Comparison of ENCODE assay signal across 30 cellular contexts in genomic region chr7:65459438-65459837, GRCh38.
"Had no signal": no experiment of that assay in that cellular context is flagged by ENCODE, and none has a peak within 500 bp of the region (broad histone marks: within the 10 kb centered on the region; RNA-seq: fewer than 3 reads in every experiment).

No MANE protein-coding gene starts in this region.

- ATAC-seq: naive thymus-derived CD8-positive, alpha-beta T cell; natural killer cell treated with Interleukin-12 subunit alpha and Interleukin-12 subunit beta and Interleukin-15 and Interleukin-18, amount 100 ng/mL, for 72 hours; pancreas; right lobe of liver; stimulated activated memory B cell treated with anti-CD40 and anti-IgM and Interleukin-4, amounts not matched to agents 10 μg/mL and 1 μg/mL and 100 μg/mL, for 72 hours; stimulated activated naive CD8-positive, alpha-beta T cell treated with anti-CD3 and anti-CD28 coated beads, Interleukin-15, amount 100 ng/mL, for 72 hours; stimulated activated naive CD8-positive, alpha-beta T cell treated with anti-CD3 and anti-CD28 coated beads, Interleukin-15, Interleukin-2, amounts not matched to agents 100 U/mL and 50 U/mL, for 24 hours; upper lobe of right lung had no signal

- H3K4me3 Mint-ChIP-seq: naive thymus-derived CD8-positive, alpha-beta T cell; natural killer cell treated with Interleukin-12 subunit alpha and Interleukin-12 subunit beta and Interleukin-15 and Interleukin-18, amount 100 ng/mL, for 72 hours; nephron progenitor cell; neural crest cell; stimulated activated memory B cell treated with anti-CD40 and anti-IgM and Interleukin-4, amounts not matched to agents 10 μg/mL and 1 μg/mL and 100 μg/mL, for 72 hours; stimulated activated naive CD8-positive, alpha-beta T cell treated with anti-CD3 and anti-CD28 coated beads, Interleukin-15, amount 100 ng/mL, for 72 hours; type B pancreatic cell had no signal

- H3K9me3 ChIP-seq: neutrophil, pancreas, prostate gland, right atrium auricular region, right lobe of liver, sigmoid colon, suprapubic skin, testis, tibial artery, transverse colon, upper lobe of right lung, vagina had no signal

- H3K27me3 ChIP-seq: neutrophil, pancreas, right atrium auricular region, right lobe of liver, sigmoid colon, suprapubic skin, testis, tibial artery, transverse colon, upper lobe of right lung, vagina had no signal

- H3K27ac Mint-ChIP-seq: naive thymus-derived CD8-positive, alpha-beta T cell; natural killer cell treated with Interleukin-12 subunit alpha and Interleukin-12 subunit beta and Interleukin-15 and Interleukin-18, amount 100 ng/mL, for 72 hours; nephron progenitor cell; stimulated activated memory B cell treated with anti-CD40 and anti-IgM and Interleukin-4, amounts not matched to agents 10 μg/mL and 1 μg/mL and 100 μg/mL, for 72 hours; stimulated activated naive CD8-positive, alpha-beta T cell treated with anti-CD3 and anti-CD28 coated beads, Interleukin-15, amount 100 ng/mL, for 72 hours; type B pancreatic cell had no signal

- H3K27ac ChIP-seq: neutrophil, pancreas, prostate gland, right atrium auricular region, right lobe of liver, sigmoid colon, suprapubic skin, testis, tibial artery, transverse colon, upper lobe of right lung, vagina had no signal

- H3K27me3 Mint-ChIP-seq: stimulated activated memory B cell treated with anti-CD40 and anti-IgM and Interleukin-4, amounts not matched to agents 10 μg/mL and 1 μg/mL and 100 μg/mL, for 72 hours; stimulated activated naive CD8-positive, alpha-beta T cell treated with anti-CD3 and anti-CD28 coated beads, Interleukin-15, amount 100 ng/mL, for 72 hours; type B pancreatic cell had no signal

- DNase-seq: naive thymus-derived CD8-positive, alpha-beta T cell; nephron progenitor cell; nucleus accumbens; pancreas; retina; right lobe of liver; sigmoid colon; small intestine; stimulated activated CD4-positive, alpha-beta T cell treated with anti-CD3 and anti-CD28 coated beads, Interleukin-15, amount 100 ng/mL, for 24 hours; stimulated activated CD4-positive, alpha-beta T cell treated with anti-CD3 and anti-CD28 coated beads, Interleukin-2, amount 100 ng/mL, for 24 hours; stimulated activated CD4-positive, alpha-beta T cell treated with anti-CD3 and anti-CD28 coated beads, Interleukin-2, amount 100 ng/mL, for 48 hours; stimulated activated CD4-positive, alpha-beta T cell treated with anti-CD3 and anti-CD28 coated beads, Interleukin-4, amount 100 ng/mL, for 4 hours; stimulated activated CD8-positive, alpha-beta memory T cell treated with anti-CD3 and anti-CD28 coated beads, Interleukin-4, amount 100 ng/mL, for 48 hours; stimulated activated naive CD4-positive, alpha-beta T cell; stimulated activated naive CD8-positive, alpha-beta T cell treated with anti-CD3 and anti-CD28 coated beads, Interleukin-15, amount 100 ng/mL, for 72 hours; stimulated activated naive CD8-positive, alpha-beta T cell treated with anti-CD3 and anti-CD28 coated beads, Interleukin-15, Interleukin-2, amounts not matched to agents 100 U/mL and 50 U/mL, for 24 hours; substantia nigra; testis; tibial artery; transverse colon; upper lobe of right lung had no signal

- FAIRE-seq: pancreas, small intestine had no signal

- H3K36me3 Mint-ChIP-seq: naive thymus-derived CD8-positive, alpha-beta T cell; natural killer cell treated with Interleukin-12 subunit alpha and Interleukin-12 subunit beta and Interleukin-15 and Interleukin-18, amount 100 ng/mL, for 72 hours; stimulated activated memory B cell treated with anti-CD40 and anti-IgM and Interleukin-4, amounts not matched to agents 10 μg/mL and 1 μg/mL and 100 μg/mL, for 72 hours; type B pancreatic cell had no signal

- H3K4me3 ChIP-seq: pancreas, prostate gland, right atrium auricular region, right lobe of liver, sigmoid colon, suprapubic skin, testis, tibial artery, transverse colon, upper lobe of right lung, vagina had no signal

- H3K4me1 Mint-ChIP-seq: nephron progenitor cell; neural crest cell; stimulated activated naive CD8-positive, alpha-beta T cell treated with anti-CD3 and anti-CD28 coated beads, Interleukin-15, amount 100 ng/mL, for 72 hours had no signal

- H3K36me3 ChIP-seq: neutrophil, pancreas, prostate gland, right atrium auricular region, right lobe of liver, sigmoid colon, suprapubic skin, tibial artery, transverse colon, upper lobe of right lung, vagina had no signal

- H3K4me1 ChIP-seq: pancreas, prostate gland, right atrium auricular region, right lobe of liver, sigmoid colon, suprapubic skin, testis, transverse colon, upper lobe of right lung, vagina had no signal

- H3K9me3 Mint-ChIP-seq: natural killer cell treated with Interleukin-12 subunit alpha and Interleukin-12 subunit beta and Interleukin-15 and Interleukin-18, amount 100 ng/mL, for 72 hours; nephron progenitor cell; neural crest cell; stimulated activated memory B cell treated with anti-CD40 and anti-IgM and Interleukin-4, amounts not matched to agents 10 μg/mL and 1 μg/mL and 100 μg/mL, for 72 hours; stimulated activated naive CD8-positive, alpha-beta T cell treated with anti-CD3 and anti-CD28 coated beads, Interleukin-15, amount 100 ng/mL, for 72 hours; type B pancreatic cell had no signal
